Comparison of ENCODE assay signal across 8 cellular contexts in the genomic region with DNA sequence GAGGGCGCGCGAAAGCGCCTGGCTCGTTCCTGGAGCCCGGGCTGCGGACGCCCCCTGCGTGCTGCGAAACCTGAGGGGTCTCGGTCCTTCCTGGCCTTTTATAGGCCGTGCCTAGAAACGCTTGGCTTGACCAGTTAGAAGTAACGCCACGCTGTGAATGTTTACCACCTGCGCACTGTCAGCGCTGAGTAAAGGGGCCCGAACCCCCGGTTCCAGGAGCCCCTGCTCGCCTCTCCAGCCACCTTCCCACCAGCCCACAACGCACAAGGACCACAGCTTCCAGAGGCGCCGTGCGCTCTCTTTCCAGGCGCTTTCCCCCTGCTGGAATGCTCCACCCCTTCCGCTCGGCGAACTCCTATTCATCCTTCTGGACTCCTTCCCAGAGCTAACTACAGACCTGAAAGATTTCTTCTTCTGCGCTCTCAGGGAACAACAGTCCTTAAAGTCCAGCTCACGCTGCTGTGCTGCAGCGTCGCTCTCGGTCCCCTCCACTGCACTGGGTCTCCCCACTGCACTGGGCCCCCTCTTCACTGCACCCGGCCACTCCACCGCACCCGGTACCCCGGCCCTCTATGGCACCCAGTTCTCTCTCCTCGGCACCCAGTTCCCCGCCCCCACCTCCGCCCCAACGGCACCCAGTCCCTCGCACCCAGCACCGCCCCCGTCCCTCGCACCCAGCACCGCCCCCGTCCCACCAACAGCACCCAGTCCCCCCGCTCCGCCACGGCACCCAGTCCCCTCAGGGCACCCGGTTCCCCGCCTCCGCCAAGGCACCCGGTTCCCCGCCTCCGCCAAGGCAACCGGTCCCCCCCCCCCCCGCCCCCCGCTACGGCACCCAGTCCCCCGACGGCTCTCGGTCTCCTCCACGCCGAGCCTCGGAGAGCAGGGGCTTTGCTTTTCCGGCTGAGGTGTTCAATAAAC.
A peak's percentile ranks its signal among the peaks of the same experiment; 100 is the strongest.
DNase-seq lines count a peak whose midpoint lies in the region; ATAC-seq and TF ChIP-seq lines count a peak whose summit lies in the region.

No MANE protein-coding gene starts in this region.

- no peak overlapping the region for H3K27ac ChIP-seq in H9 (ENCODE audit: insufficient read length, low read depth, low read length)

- H3K79me2 ChIP-seq in H9 (ENCODE audit: insufficient read depth, low read length): no peaks in the 10 kb centered on the region

- WGBS in H9 (ENCODE audit: extremely low coverage, insufficient read length, low lambda C conversion rate): no CpG with 5 or more reads among the region's 67 CpGs

- no peaks in the 10 kb centered on the region for H3K4me1 ChIP-seq in H9 (ENCODE audit: insufficient read depth, low read length)
- H3K4me1 ChIP-seq in HAP-1: 0 out of 2 replicates have a peak, but pooled peaks cover 4% of the 10 kb centered on the region

- no peaks in the 10 kb centered on the region for H3K36me3 ChIP-seq in HAP-1 (replicated peaks)

- no peak; the same call in 2 of the 3 replicates for TF ChIP-seq CTCF in H9 (conservative IDR thresholded peaks at IDR 0.05)
- peak; percentile 17 for TF ChIP-seq CTCF in nephron progenitor cell (IDR thresholded peaks at IDR 0.05)

- H3K56ac ChIP-seq in H9 (ENCODE audit: insufficient read length, low read depth, low read length): no peak overlapping the region

- H2AFZ ChIP-seq in H9 (ENCODE audit: low read length): peak overlapping the region; percentile 24

- no peak overlapping the region for H2BK20ac ChIP-seq in H9 (ENCODE audit: low read depth, low read length, poor library complexity, severe bottlenecking)

- intact Hi-C loops in activated CD4-positive, alpha-beta T cell treated with anti-CD3 and anti-CD28 coated beads, Interleukin-2, amount 10 ng/mL, durations not matched to agents 24 days and 14 days (cut with micrococcal nuclease): no loop called here

- no peak overlapping the region for H3K23ac ChIP-seq in H9 (ENCODE audit: insufficient read length, low read depth, low read length)

- H3K4me3 Mint-ChIP-seq in H9 (peak overlapping the region; percentile 85 to 89), nephron progenitor cell (peak overlapping the region; percentile 88)
- peak overlapping the region; percentile 84 for H3K4me3 Mint-ChIP-seq in activated CD4-positive, alpha-beta T cell treated with anti-CD3 and anti-CD28 coated beads, Interleukin-2, amount 10 ng/mL, durations not matched to agents 24 days and 14 days

- no peak overlapping the region for H2BK12ac ChIP-seq in H9 (ENCODE audit: insufficient read length, low read depth, low read length)

- in situ Hi-C loops in HAP-1 (cut with MboI; ENCODE audit: low sequenced_read_pairs): no loop called here

- H3K27ac Mint-ChIP-seq in H9: peak overlapping the region in 2 of 3 experiments; percentile 31 to 77; a peak in 3 of 7 replicates
- no peak overlapping the region for H3K27ac Mint-ChIP-seq in activated CD4-positive, alpha-beta T cell treated with anti-CD3 and anti-CD28 coated beads, Interleukin-2, amount 10 ng/mL, durations not matched to agents 24 days and 14 days
- H3K27ac Mint-ChIP-seq in nephron progenitor cell: peak overlapping the region; percentile 94

- H3K4me3 ChIP-seq in HAP-1: no peak overlapping the region

- H3K79me1 ChIP-seq in H9 (ENCODE audit: insufficient read depth, low read depth, low read length, poor library complexity, severe bottlenecking): no peaks in the 10 kb centered on the region

- ATAC-seq in esophagus mucosa: peak; percentile 26
- no peak for ATAC-seq in GM21576 (IDR thresholded peaks at IDR 0.05; ENCODE audit: unreplicated experiment)

- H3K9ac ChIP-seq in H9 (ENCODE audit: extremely low read depth, insufficient read length, low read length): no peak overlapping the region

- TF ChIP-seq POLR2A in erythroblast (IDR thresholded peaks at IDR 0.05; ENCODE audit: low read length): no peak

- peaks cover 5% of the 10 kb centered on the region for H3K23me2 ChIP-seq in H9 (ENCODE audit: insufficient read length, low read depth, low read length, poor library complexity, severe bottlenecking)

- no peak overlapping the region for H4K8ac ChIP-seq in H9 (replicated peaks; ENCODE audit: insufficient read length, low read depth, low read length)

- no peak overlapping the region for H2AK5ac ChIP-seq in H9 (ENCODE audit: insufficient read length, low read length)

- no peak overlapping the region for H4K91ac ChIP-seq in H9 (ENCODE audit: insufficient read length, low read depth, low read length)

- H3K4me1 Mint-ChIP-seq in H9: peaks cover 8 to 16% of the 10 kb centered on the region in 2 experiments
- H3K4me1 Mint-ChIP-seq in activated CD4-positive, alpha-beta T cell treated with anti-CD3 and anti-CD28 coated beads, Interleukin-2, amount 10 ng/mL, durations not matched to agents 24 days and 14 days: peaks cover 14% of the 10 kb centered on the region
- H3K4me1 Mint-ChIP-seq in nephron progenitor cell: peaks cover 19% of the 10 kb centered on the region

- H2BK5ac ChIP-seq in H9 (ENCODE audit: insufficient read length, low read length): no peak overlapping the region

- H4K20me1 ChIP-seq in H9 (ENCODE audit: control insufficient read depth, insufficient read depth, insufficient read length): no peaks in the 10 kb centered on the region

- no peak overlapping the region for H4K5ac ChIP-seq in H9 (ENCODE audit: insufficient read length, low read depth, low read length)

- no peaks in the 10 kb centered on the region for H3K9me3 Mint-ChIP-seq in H9
- H3K9me3 Mint-ChIP-seq in activated CD4-positive, alpha-beta T cell treated with anti-CD3 and anti-CD28 coated beads, Interleukin-2, amount 10 ng/mL, durations not matched to agents 24 days and 14 days: no peaks in the 10 kb centered on the region
- H3K9me3 Mint-ChIP-seq in nephron progenitor cell: no peaks in the 10 kb centered on the region

- peak; percentile 86 for DNase-seq in H9
- peak; percentile 66 for DNase-seq in activated CD4-positive, alpha-beta T cell treated with anti-CD3 and anti-CD28 coated beads, Interleukin-2, amount 10 ng/mL, durations not matched to agents 24 days and 14 days
- peak; percentile 64 for DNase-seq in nephron progenitor cell
- no peak for DNase-seq in erythroblast (lab: John Stamatoyannopoulos, UW)
- DNase-seq in NCI-H2081 (lab: John Stamatoyannopoulos, UW): no peak
- DNase-seq in HAP-1 (ENCODE audit: low spot score in 2 of 2): no peak

- H3T11ph ChIP-seq in H9 (ENCODE audit: low read length): no peak overlapping the region

- no peak overlapping the region for H3K4ac ChIP-seq in H9 (ENCODE audit: low read depth, low read length)

- no peak overlapping the region for H3K14ac ChIP-seq in H9 (ENCODE audit: insufficient read depth, low read length)

- H3K27me3 Mint-ChIP-seq in H9 (ENCODE audit: low read depth): peaks cover 26% of the 10 kb centered on the region
- peaks cover 25% of the 10 kb centered on the region for H3K27me3 Mint-ChIP-seq in activated CD4-positive, alpha-beta T cell treated with anti-CD3 and anti-CD28 coated beads, Interleukin-2, amount 10 ng/mL, durations not matched to agents 24 days and 14 days
- peaks cover 13% of the 10 kb centered on the region for H3K27me3 Mint-ChIP-seq in nephron progenitor cell (ENCODE audit: low read depth, poor library complexity)

- H3K36me3 Mint-ChIP-seq in H9 (ENCODE audit: insufficient read depth in 1 of 3, low read depth in 3 of 3): no peaks in the 10 kb centered on the region
- no peaks in the 10 kb centered on the region for H3K36me3 Mint-ChIP-seq in activated CD4-positive, alpha-beta T cell treated with anti-CD3 and anti-CD28 coated beads, Interleukin-2, amount 10 ng/mL, durations not matched to agents 24 days and 14 days (ENCODE audit: low read depth)
- peaks cover 22% of the 10 kb centered on the region for H3K36me3 Mint-ChIP-seq in nephron progenitor cell (ENCODE audit: low read depth)

- no peaks in the 10 kb centered on the region for H3K27me3 ChIP-seq in H9 (ENCODE audit: insufficient read depth, low read length)
- no peaks in the 10 kb centered on the region for H3K27me3 ChIP-seq in HAP-1 (ENCODE audit: low read depth)

- H3K9me3 ChIP-seq in H9 (ENCODE audit: control insufficient read depth, low read depth, low read length) (no peaks in the 10 kb centered on the region), HAP-1 (no peaks in the 10 kb centered on the region)

- peak overlapping the region; percentile 95 for H3K4me2 ChIP-seq in H9 (ENCODE audit: insufficient read depth, insufficient read length, low read length)

- no peak overlapping the region for H2BK120ac ChIP-seq in H9 (ENCODE audit: low read depth, low read length, poor library complexity, severe bottlenecking)

- peak overlapping the region; percentile 25 for H3K18ac ChIP-seq in H9 (ENCODE audit: insufficient read length, low read depth, low read length)

- H2BK15ac ChIP-seq in H9 (ENCODE audit: low read depth, low read length): no peak overlapping the region

Comparison
In these comparisons a context has a peak if more than half of its experiments do, and no peak if none do; other contexts are left out.
1. DNase-seq: peak in H9 (single experiment), activated CD4-positive, alpha-beta T cell treated with anti-CD3 and anti-CD28 coated beads, Interleukin-2, amount 10 ng/mL, durations not matched to agents 24 days and 14 days (single experiment) and nephron progenitor cell (single experiment); none in erythroblast (0 of 2), NCI-H2081 (0 of 2) and HAP-1 (0 of 2).
2. Peak in every context shown above with its lines, with median percentiles within 50 percentile points of each other: H3K4me3 Mint-ChIP-seq.